In the genomic region with DNA sequence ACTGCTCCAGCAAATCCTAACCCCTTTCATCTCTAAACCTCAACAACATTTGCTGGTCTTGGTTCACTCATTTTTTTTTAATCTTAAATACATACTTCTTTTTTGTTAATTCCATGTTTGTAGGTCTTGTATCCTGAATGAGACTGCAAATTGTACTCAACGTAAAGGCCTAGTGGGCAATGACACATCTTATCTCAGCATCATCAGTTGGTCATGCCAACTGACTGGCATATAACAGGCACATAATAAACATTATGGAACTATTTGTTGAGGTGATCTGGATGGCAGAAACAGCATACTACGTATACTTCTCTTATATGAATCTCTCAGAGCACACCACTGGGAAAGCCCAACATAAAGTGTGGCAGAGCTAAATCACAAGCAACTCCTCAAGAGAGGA, we compare ENCODE assay signal across 19 cellular contexts.
DNase-seq lines count a peak whose midpoint lies in the region; ATAC-seq and TF ChIP-seq lines count a peak whose summit lies in the region.
"Had no signal": no experiment of that assay in that cellular context is flagged by ENCODE, and none has a peak within 500 bp of the region (broad histone marks: within the 10 kb centered on the region; RNA-seq: fewer than 3 reads in every experiment).

No MANE protein-coding gene starts in this region.

- intact Hi-C loops in gastrocnemius medialis (cut with DNase I; ENCODE audit: low total_unique reads): no loop called here

- H3K4me2 ChIP-seq in SK-N-SH (no peak overlapping the region), OCI-LY1 (ENCODE audit: low read length) (no peak overlapping the region)
- H3K4me2 ChIP-seq: PC-9 had no signal

- TF ChIP-seq POLR2A in gastrocnemius medialis (IDR thresholded peaks at IDR 0.05): no peak

- H3K27me3 ChIP-seq in SK-N-SH (ENCODE audit: insufficient read depth): no peaks in the 10 kb centered on the region
- no peaks in the 10 kb centered on the region for H3K27me3 ChIP-seq in OCI-LY1 (ENCODE audit: insufficient read depth, low read length)
- no peaks in the 10 kb centered on the region for H3K27me3 ChIP-seq in gastrocnemius medialis
- H3K27me3 ChIP-seq: BE2C had no signal

- no peak for TF ChIP-seq EP300 in SK-N-SH (IDR thresholded peaks at IDR 0.05; ENCODE audit: borderline replicate concordance in 1 of 2, low read depth in 1 of 2, low read length in 1 of 2)

- in situ Hi-C loops in gastrocnemius medialis (cut with MboI; ENCODE audit: low sequenced_read_pairs in 4 of 4): loop anchor here in 3 of 4 donors (25.0 kb wide), 2 partner anchors 150 to 275 kb away; a partner anchor contains a TSS

- H3F3A ChIP-seq in SK-N-SH (replicated peaks; ENCODE audit: insufficient read depth) (peaks cover 11% of the 10 kb centered on the region), OCI-LY1 (ENCODE audit: insufficient read depth, low read length) (no peaks in the 10 kb centered on the region)

- DNase-seq in SK-N-SH (no peak), epithelial cell of prostate (ENCODE audit: low read depth, low spot score) (no peak), gastrocnemius medialis (no peak), activated gamma-delta T cell (lab: John Stamatoyannopoulos, UW) (no peak), foreskin melanocyte (no peak)
- DNase-seq: BE2C; CD8-positive, alpha-beta T cell; HCEC 1CT; Kasumi-1; NCI-H1105 treated with DMSO at 0.1 percent for 48 hours; NCI-H1694 treated with DMSO at 0.1 percent for 48 hours; NCI-H446; NK-92 treated with Interleukin-12 subunit alpha and Interleukin-12 subunit beta, amount 100 ng/mL, for 24 hours; PC-9 had no signal

- ATAC-seq in SK-N-SH treated with all-trans-retinoic acid at 6 μM for 48 hours (no peak), gastrocnemius medialis (no peak), HG02981 (IDR thresholded peaks at IDR 0.05; ENCODE audit: unreplicated experiment) (no peak)
- ATAC-seq: CD8-positive, alpha-beta T cell had no signal

- H3K4me3 ChIP-seq in SK-N-SH (ENCODE audit: low read depth in 2 of 2, low read length in 1 of 2) (no peak overlapping the region), OCI-LY1 (ENCODE audit: low read depth, low read length, poor library complexity, severe bottlenecking) (no peak overlapping the region), gastrocnemius medialis (no peak overlapping the region)
- H3K4me3 ChIP-seq: PC-9 had no signal

- H4K20me1 ChIP-seq in SK-N-SH (ENCODE audit: insufficient read depth) (peaks cover 77% of the 10 kb centered on the region), OCI-LY1 (ENCODE audit: insufficient read depth, low read length) (no peaks in the 10 kb centered on the region)

- no peak overlapping the region for H2AFZ ChIP-seq in SK-N-SH (ENCODE audit: low read depth)
- no peak overlapping the region for H2AFZ ChIP-seq in OCI-LY1 (ENCODE audit: low read length)
- H2AFZ ChIP-seq: PC-9 had no signal

- H3K36me3 ChIP-seq in SK-N-SH (replicated peaks in 1 of 2; ENCODE audit: control insufficient read depth in 1 of 2, insufficient read depth in 2 of 2, low read length in 1 of 2) (peaks cover 0 to 8% of the 10 kb centered on the region in 2 experiments), OCI-LY1 (ENCODE audit: insufficient read depth, low read length) (no peaks in the 10 kb centered on the region), gastrocnemius medialis (no peaks in the 10 kb centered on the region)
- H3K36me3 ChIP-seq: BE2C had no signal

- no peak for TF ChIP-seq RAD21 in SK-N-SH (IDR thresholded peaks at IDR 0.05; ENCODE audit: low read length)

- WGBS in SK-N-SH (ENCODE audit: low lambda C conversion rate): 61% methylated on average over 2 of the region's 2 CpGs

- H3K79me2 ChIP-seq in SK-N-SH (ENCODE audit: insufficient read depth): peaks cover 99% of the 10 kb centered on the region
- no peaks in the 10 kb centered on the region for H3K79me2 ChIP-seq in OCI-LY1 (ENCODE audit: insufficient read depth, low read length)

- TF ChIP-seq CTCF in SK-N-SH (IDR thresholded peaks at IDR 0.05) (no peak), OCI-LY1 (IDR thresholded peaks at IDR 0.05; ENCODE audit: low read length) (no peak), gastrocnemius medialis (IDR thresholded peaks at IDR 0.05 in 4 of 5, conservative IDR thresholded peaks at IDR 0.05 in 1 of 5) (no peak)

- CTCF ChIA-PET in SK-N-SH (lab: Yijun Ruan, JAX): interaction anchor here (0.9 to 2.1 kb wide), 5 partner anchors 11 to 154 kb away, joined by 4 to 7 read pairs (median 4); no protein-coding TSS in a partner anchor

- peak overlapping the region in 1 of 2 experiments; percentile 99; a peak in 1 of 4 replicates for H3K27ac ChIP-seq in SK-N-SH (ENCODE audit: low read depth in 2 of 2, low read length in 1 of 2)
- peak overlapping the region; percentile 60 for H3K27ac ChIP-seq in OCI-LY1 (ENCODE audit: low read depth, low read length, poor library complexity, severe bottlenecking)
- peak overlapping the region; percentile 9 for H3K27ac ChIP-seq in epithelial cell of prostate
- H3K27ac ChIP-seq in gastrocnemius medialis: peak overlapping the region; percentile 84 to 91 (median 88)
- H3K27ac ChIP-seq: 22Rv1, HL-60, PC-9 had no signal

- POLR2A ChIA-PET in SK-N-SH (lab: Yijun Ruan, JAX): no interaction called here

- H3K9me3 ChIP-seq in SK-N-SH (no peaks in the 10 kb centered on the region), OCI-LY1 (ENCODE audit: low read length) (no peaks in the 10 kb centered on the region), gastrocnemius medialis (no peaks in the 10 kb centered on the region)
- H3K9me3 ChIP-seq: BE2C had no signal

- H3K9ac ChIP-seq in SK-N-SH (no peak overlapping the region), OCI-LY1 (ENCODE audit: low read length) (no peak overlapping the region)

- H3K4me1 ChIP-seq in SK-N-SH (ENCODE audit: control insufficient read depth in 1 of 2, insufficient read depth in 2 of 2, low read depth in 1 of 2, low read length in 1 of 2) (peaks cover 38 to 42% of the 10 kb centered on the region in 2 experiments; a peak in 3 of 4 replicates), OCI-LY1 (ENCODE audit: insufficient read depth, low read length, severe bottlenecking) (peaks cover 66% of the 10 kb centered on the region), gastrocnemius medialis (peaks cover 61 to 68% of the 10 kb centered on the region in 2 donors)

- H3K9me2 ChIP-seq in SK-N-SH (no peaks in the 10 kb centered on the region), OCI-LY1 (ENCODE audit: low read depth, low read length) (no peaks in the 10 kb centered on the region)

TF ChIP-seq in SK-N-SH, 30 proteins besides CTCF, POLR2A, EP300 and RAD21:
- TF ChIP-seq SIN3A (IDR thresholded peaks at IDR 0.05; ENCODE audit: borderline replicate concordance, low read depth, low read length): no peak
- TF ChIP-seq GATA2 (CRISPR knock-in tag; IDR thresholded peaks at IDR 0.05): peak; percentile 59

TF ChIP-seq in SK-N-SH treated with all-trans-retinoic acid at 6 μM for 48 hours, 23 proteins besides CTCF, POLR2A, EP300 and RAD21:
- TF ChIP-seq, protein P1, sequence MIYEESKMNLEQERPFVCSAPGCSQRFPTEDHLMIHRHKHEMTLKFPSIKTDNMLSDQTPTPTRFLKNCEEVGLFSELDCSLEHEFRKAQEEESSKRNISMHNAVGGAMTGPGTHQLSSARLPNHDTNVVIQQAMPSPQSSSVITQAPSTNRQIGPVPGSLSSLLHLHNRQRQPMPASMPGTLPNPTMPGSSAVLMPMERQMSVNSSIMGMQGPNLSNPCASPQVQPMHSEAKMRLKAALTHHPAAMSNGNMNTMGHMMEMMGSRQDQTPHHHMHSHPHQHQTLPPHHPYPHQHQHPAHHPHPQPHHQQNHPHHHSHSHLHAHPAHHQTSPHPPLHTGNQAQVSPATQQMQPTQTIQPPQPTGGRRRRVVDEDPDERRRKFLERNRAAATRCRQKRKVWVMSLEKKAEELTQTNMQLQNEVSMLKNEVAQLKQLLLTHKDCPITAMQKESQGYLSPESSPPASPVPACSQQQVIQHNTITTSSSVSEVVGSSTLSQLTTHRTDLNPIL (CRISPR knock-in tag; IDR thresholded peaks at IDR 0.05; ENCODE audit: low read depth): no peak
- TF ChIP-seq ARNTL (CRISPR knock-in tag; IDR thresholded peaks at IDR 0.05; ENCODE audit: borderline replicate concordance, low read depth): no peak
- TF ChIP-seq, protein P2, sequence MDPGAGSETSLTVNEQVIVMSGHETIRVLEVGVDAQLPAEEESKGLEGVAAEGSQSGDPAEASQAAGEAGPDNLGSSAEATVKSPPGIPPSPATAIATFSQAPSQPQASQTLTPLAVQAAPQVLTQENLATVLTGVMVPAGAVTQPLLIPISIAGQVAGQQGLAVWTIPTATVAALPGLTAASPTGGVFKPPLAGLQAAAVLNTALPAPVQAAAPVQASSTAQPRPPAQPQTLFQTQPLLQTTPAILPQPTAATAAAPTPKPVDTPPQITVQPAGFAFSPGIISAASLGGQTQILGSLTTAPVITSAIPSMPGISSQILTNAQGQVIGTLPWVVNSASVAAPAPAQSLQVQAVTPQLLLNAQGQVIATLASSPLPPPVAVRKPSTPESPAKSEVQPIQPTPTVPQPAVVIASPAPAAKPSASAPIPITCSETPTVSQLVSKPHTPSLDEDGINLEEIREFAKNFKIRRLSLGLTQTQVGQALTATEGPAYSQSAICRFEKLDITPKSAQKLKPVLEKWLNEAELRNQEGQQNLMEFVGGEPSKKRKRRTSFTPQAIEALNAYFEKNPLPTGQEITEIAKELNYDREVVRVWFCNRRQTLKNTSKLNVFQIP (CRISPR knock-in tag; IDR thresholded peaks at IDR 0.05; ENCODE audit: borderline replicate concordance, low read depth): no peak
- TF ChIP-seq, protein P3, sequence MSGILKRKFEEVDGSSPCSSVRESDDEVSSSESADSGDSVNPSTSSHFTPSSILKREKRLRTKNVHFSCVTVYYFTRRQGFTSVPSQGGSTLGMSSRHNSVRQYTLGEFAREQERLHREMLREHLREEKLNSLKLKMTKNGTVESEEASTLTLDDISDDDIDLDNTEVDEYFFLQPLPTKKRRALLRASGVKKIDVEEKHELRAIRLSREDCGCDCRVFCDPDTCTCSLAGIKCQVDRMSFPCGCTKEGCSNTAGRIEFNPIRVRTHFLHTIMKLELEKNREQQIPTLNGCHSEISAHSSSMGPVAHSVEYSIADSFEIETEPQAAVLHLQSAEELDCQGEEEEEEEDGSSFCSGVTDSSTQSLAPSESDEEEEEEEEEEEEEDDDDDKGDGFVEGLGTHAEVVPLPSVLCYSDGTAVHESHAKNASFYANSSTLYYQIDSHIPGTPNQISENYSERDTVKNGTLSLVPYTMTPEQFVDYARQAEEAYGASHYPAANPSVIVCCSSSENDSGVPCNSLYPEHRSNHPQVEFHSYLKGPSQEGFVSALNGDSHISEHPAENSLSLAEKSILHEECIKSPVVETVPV (CRISPR knock-in tag; IDR thresholded peaks at IDR 0.05): no peak
- TF ChIP-seq PPARA (CRISPR knock-in tag; IDR thresholded peaks at IDR 0.05; ENCODE audit: borderline replicate concordance): no peak
- no peak for TF ChIP-seq ISL1 (CRISPR knock-in tag; IDR thresholded peaks at IDR 0.05)
- TF ChIP-seq SNAI2 (CRISPR knock-in tag; IDR thresholded peaks at IDR 0.05): no peak
- no peak for TF ChIP-seq ZNF70 (CRISPR knock-in tag; IDR thresholded peaks at IDR 0.05)
- no peak for TF ChIP-seq BACH2 (CRISPR knock-in tag; IDR thresholded peaks at IDR 0.05; ENCODE audit: borderline replicate concordance)
- TF ChIP-seq ZC3H10 (CRISPR knock-in tag; IDR thresholded peaks at IDR 0.05): no peak
